ENCODE assay signal across 1 cellular context in genomic region chr14:100423421-100424010, GRCh38.
TF ChIP-seq lines count a peak whose summit lies in the region.

No MANE protein-coding gene starts in this region.

TF ChIP-seq in SK-N-SH, 30 proteins besides CTCF, POLR2A, EP300 and RAD21 (continued from another document):
- no peak for TF ChIP-seq USF2 (IDR thresholded peaks at IDR 0.05; ENCODE audit: borderline replicate concordance, low read depth, low read length)
- 0 out of 2 replicates have a peak, but pooled peaks have one; percentile 28 for TF ChIP-seq MAX (IDR thresholded peaks at IDR 0.05; ENCODE audit: low read depth)
- TF ChIP-seq TAF1 (IDR thresholded peaks at IDR 0.05; ENCODE audit: borderline replicate concordance, low read depth, low read length), result no peak
- TF ChIP-seq YY1 (IDR thresholded peaks at IDR 0.05; ENCODE audit: low read depth), result no peak
- peak; percentile 44; the same call in 1 of the 2 replicates for TF ChIP-seq FOSL2 (IDR thresholded peaks at IDR 0.05; ENCODE audit: borderline replicate concordance, low read depth)
- TF ChIP-seq SMC3 (IDR thresholded peaks at IDR 0.05; ENCODE audit: low read depth, low read length), result no peak
- TF ChIP-seq CHD2 (IDR thresholded peaks at IDR 0.05; ENCODE audit: low read length, partially characterized antibody), result peak; percentile 88
- TF ChIP-seq JUND (IDR thresholded peaks at IDR 0.05), result peak; percentile 76
- TF ChIP-seq SIN3A (IDR thresholded peaks at IDR 0.05; ENCODE audit: borderline replicate concordance, low read depth, low read length), result no peak
- TF ChIP-seq IRF3 (IDR thresholded peaks at IDR 0.05; ENCODE audit: low read depth, low read length), result no peak
- TF ChIP-seq TEAD4 (IDR thresholded peaks at IDR 0.05; ENCODE audit: borderline replicate concordance, insufficient read depth), result peak; percentile 62; the same call in 1 of the 2 replicates
- no peak for TF ChIP-seq REST (IDR thresholded peaks at IDR 0.05; ENCODE audit: low read depth, low read length)
- peak; percentile 30; the same call in 1 of the 2 replicates for TF ChIP-seq NFIC (IDR thresholded peaks at IDR 0.05; ENCODE audit: borderline replicate concordance)
- no peak for TF ChIP-seq EZH2phosphoT487 (IDR thresholded peaks at IDR 0.05; ENCODE audit: borderline replicate concordance, low read depth)
- TF ChIP-seq NRF1 (IDR thresholded peaks at IDR 0.05; ENCODE audit: low read depth, low read length), result no peak
- TF ChIP-seq GABPA (IDR thresholded peaks at IDR 0.05; ENCODE audit: low read depth), result no peak
- no peak; the same call in 1 of the 2 replicates for TF ChIP-seq RFX5 (IDR thresholded peaks at IDR 0.05; ENCODE audit: low read length)
- peak; percentile 55; the same call in 1 of the 2 replicates for TF ChIP-seq FOXM1 (IDR thresholded peaks at IDR 0.05; ENCODE audit: low read depth)
